In the genomic region with DNA sequence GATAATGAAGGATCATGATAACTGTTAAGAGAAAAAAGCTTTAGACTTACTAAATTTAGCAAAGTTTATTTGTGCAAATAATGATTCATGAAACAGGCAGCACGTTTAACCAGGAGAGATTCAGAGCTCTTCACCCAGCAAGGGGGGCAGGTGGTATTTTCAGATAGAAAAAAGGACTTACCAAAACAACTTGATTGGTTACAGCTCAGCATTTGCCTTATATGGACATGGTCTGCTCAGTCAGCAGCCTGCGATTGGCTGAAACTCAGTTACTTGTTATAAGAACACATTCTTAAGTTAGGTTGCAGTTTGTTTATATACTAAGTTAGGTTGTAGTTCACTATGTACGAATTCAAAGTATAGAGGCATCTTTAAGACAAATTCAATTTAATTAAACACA, we compare ENCODE assay signal across 15 cellular contexts.
DNase-seq lines count a peak whose midpoint lies in the region; ATAC-seq, FAIRE-seq and TF ChIP-seq lines count a peak whose summit lies in the region.
"Had no signal": no experiment of that assay in that cellular context is flagged by ENCODE, and none has a peak within 500 bp of the region (broad histone marks: within the 10 kb centered on the region; RNA-seq: fewer than 3 reads in every experiment).

No MANE protein-coding gene starts in this region.

- intact Hi-C loops in PC-9 (cut with micrococcal nuclease; ENCODE audit: unreplicated experiment): no loop called here

- H3K4me2 ChIP-seq in PC-9 (peak overlapping the region; percentile 8; the same call in 1 of the 2 replicates), osteoblast (ENCODE audit: insufficient read depth, low read length) (no peak overlapping the region)

- 0 out of 2 replicates have a peak, but pooled peaks cover 3% of the 10 kb centered on the region for H3F3A ChIP-seq in PC-9 (ENCODE audit: insufficient read depth, low read depth)

- no peaks in the 10 kb centered on the region for H3K36me3 ChIP-seq in PC-9 (ENCODE audit: low read depth)
- no peaks in the 10 kb centered on the region for H3K36me3 ChIP-seq in osteoblast (ENCODE audit: insufficient read depth, low read length)
- H3K36me3 ChIP-seq: Peyer's patch had no signal

- H3K4me3 ChIP-seq in PC-9 (no peak overlapping the region), osteoblast (ENCODE audit: insufficient read depth, low read length) (no peak overlapping the region)
- H3K4me3 ChIP-seq: Peyer's patch had no signal

- POLR2A ChIA-PET in PC-9 (lab: Charles Lee; ENCODE audit: unreplicated experiment): no interaction called here

- no peaks in the 10 kb centered on the region; the same call in 1 of the 2 replicates for H3K9me3 ChIP-seq in PC-9 (ENCODE audit: insufficient read depth, low read depth)
- H3K9me3 ChIP-seq in osteoblast (ENCODE audit: low read depth, low read length): no peaks in the 10 kb centered on the region
- H3K9me3 ChIP-seq: Peyer's patch had no signal

- H3K27me3 ChIP-seq in PC-9 (ENCODE audit: insufficient read depth, low read depth) (no peaks in the 10 kb centered on the region), osteoblast (ENCODE audit: insufficient read depth, low read length) (no peaks in the 10 kb centered on the region)
- H3K27me3 ChIP-seq: Peyer's patch had no signal

- TF ChIP-seq CTCF in PC-9 (conservative IDR thresholded peaks at IDR 0.05): no peak
- no peak for TF ChIP-seq CTCF in osteoblast (IDR thresholded peaks at IDR 0.05; ENCODE audit: extremely low read depth, low read depth, low read length)

- no peak for TF ChIP-seq POLR2A in H54 (IDR thresholded peaks at IDR 0.05; ENCODE audit: low read depth, low read length)

- H3K4me1 ChIP-seq in PC-9 (replicated peaks; ENCODE audit: insufficient read depth) (peaks cover 17% of the 10 kb centered on the region; the same call in 1 of the 2 replicates), osteoblast (ENCODE audit: insufficient read depth, low read length) (no peaks in the 10 kb centered on the region)
- H3K4me1 ChIP-seq: Peyer's patch had no signal

- DNase-seq in H54 (ENCODE audit: insufficient read length, low spot score) (no peak), PC-9 (peak in 1 of 2 experiments; percentile 72), dermis blood vessel endothelial cell (peak; percentile 3), osteoblast (ENCODE audit: insufficient read length, low spot score, missing footprints) (no peak), nucleus accumbens (lab: John Stamatoyannopoulos, UW) (no peak), middle frontal gyrus (ENCODE audit: extremely low spot score, low spot score) (no peak)
- DNase-seq: activated CD8-positive, alpha-beta memory T cell treated with anti-CD3 and anti-CD28 coated beads for 24 hours; activated gamma-delta T cell treated with Interleukin-2 at 50 U/mL for 16 hours; central memory CD4-positive, alpha-beta T cell; MV-4-11; Peyer's patch; trophoblast cell had no signal

- peak overlapping the region; percentile 61; the same call in 1 of the 2 replicates for H2AFZ ChIP-seq in PC-9
- H2AFZ ChIP-seq in osteoblast (ENCODE audit: low read length): peak overlapping the region; percentile 60

- no peaks in the 10 kb centered on the region for H3K9me2 ChIP-seq in PC-9 (ENCODE audit: insufficient read depth)

- ATAC-seq in GM19023 (IDR thresholded peaks at IDR 0.05; ENCODE audit: unreplicated experiment): no peak
- no peak for ATAC-seq in HG02938 (IDR thresholded peaks at IDR 0.05; ENCODE audit: unreplicated experiment)

- CTCF ChIA-PET in PC-9 (lab: Charles Lee): no interaction called here

- no TSS peak for BruUV-seq in PC-9 (replicated peaks; lab: Mats Ljungman, UMichigan)

- H3K27ac ChIP-seq in PC-9 (no peak overlapping the region), osteoblast (ENCODE audit: low read depth, low read length) (no peak overlapping the region)
- H3K27ac ChIP-seq: HL-60, Peyer's patch had no signal

- FAIRE-seq in H54 (lab: Jason Lieb, UNC): peak; percentile 33

- H3K79me2 ChIP-seq in PC-9 (ENCODE audit: low read depth) (no peaks in the 10 kb centered on the region), osteoblast (ENCODE audit: insufficient read depth, low read length) (no peaks in the 10 kb centered on the region)

- no peaks in the 10 kb centered on the region for H4K20me1 ChIP-seq in PC-9 (ENCODE audit: insufficient read depth)
- no peaks in the 10 kb centered on the region for H4K20me1 ChIP-seq in osteoblast (ENCODE audit: insufficient read depth, low read length)
